Comparison of ENCODE assay signal across 20 cellular contexts in genomic region chr4:81921757-81922159, GRCh38.
A peak's percentile ranks its signal among the peaks of the same experiment; 100 is the strongest.
DNase-seq lines count a peak whose midpoint lies in the region; ATAC-seq and TF ChIP-seq lines count a peak whose summit lies in the region.
"Had no signal": no experiment of that assay in that cellular context is flagged by ENCODE, and none has a peak within 500 bp of the region (broad histone marks: within the 10 kb centered on the region; RNA-seq: fewer than 3 reads in every experiment).

No MANE protein-coding gene starts in this region.

- 8 to 27% (median 21%) methylated on average over 4 of the region's 4 CpGs for WGBS in heart left ventricle, 4 donors

- POLR2A ChIA-PET in WTC11 (lab: Charles Lee) = no interaction called here

- no peaks in the 10 kb centered on the region for H3K9me3 Mint-ChIP-seq in WTC11
- H3K9me3 Mint-ChIP-seq: nephron progenitor cell had no signal

- TF ChIP-seq CTCF in heart left ventricle (IDR thresholded peaks at IDR 0.05) (no peak), WTC11 (IDR thresholded peaks at IDR 0.05) (no peak)

- no peaks in the 10 kb centered on the region for H3K9me3 ChIP-seq in heart left ventricle
- H3K9me3 ChIP-seq: prostate gland, thoracic aorta had no signal

- no peaks in the 10 kb centered on the region for H3K36me3 ChIP-seq in heart left ventricle
- H3K36me3 ChIP-seq: prostate gland, thoracic aorta had no signal

- no peak overlapping the region for H3K4me3 ChIP-seq in heart left ventricle
- H3K4me3 ChIP-seq: prostate gland, thoracic aorta had no signal

- intact Hi-C loops in heart left ventricle (cut with DNase I) = no loop called here

- peak overlapping the region in 2 of 12 donors; percentile 49 to 64 for H3K27ac ChIP-seq in heart left ventricle
- H3K27ac ChIP-seq: C4-2B, prostate gland, thoracic aorta had no signal

- H3K4me1 Mint-ChIP-seq in WTC11 = no peaks in the 10 kb centered on the region

- peak; percentile 27 for DNase-seq in NCI-H748 (lab: John Stamatoyannopoulos, UW; ENCODE audit: unreplicated experiment)
- no peak for DNase-seq in NCI-H748 treated with DMSO at 0.1 percent for 48 hours (lab: John Stamatoyannopoulos, UW)
- peak; percentile 29 for DNase-seq in NCI-H146 (lab: John Stamatoyannopoulos, UW)
- peak in 3 of 5 donors; percentile 13 to 54 (median 25) for DNase-seq in heart left ventricle
- DNase-seq in WTC11 (ENCODE audit: low spot score) = no peak
- DNase-seq in ecto neural progenitor cell (ENCODE audit: low spot score) = no peak
- DNase-seq in NCI-H446 (lab: John Stamatoyannopoulos, UW) = no peak
- DNase-seq in T-helper 1 cell = no peak
- DNase-seq: activated CD4-positive, alpha-beta T cell treated with anti-CD3 and anti-CD28 coated beads, Interleukin-2, amount 50 U/mL, for 1 hour; activated CD8-positive, alpha-beta memory T cell treated with anti-CD3 and anti-CD28 coated beads, Interleukin-2, amount 50 U/mL, for 48 hours; activated gamma-delta T cell; DMS53; HCEC 1CT; hippocampal formation; midbrain; NCI-H1105; nephron progenitor cell had no signal

- no peak overlapping the region for H3K4me3 Mint-ChIP-seq in WTC11
- H3K4me3 Mint-ChIP-seq: nephron progenitor cell had no signal

- CTCF ChIA-PET in WTC11 (lab: Charles Lee) = interaction anchor here (1.5 kb wide), 1 partner anchor 9 kb away, joined by 8 read pairs; no protein-coding TSS in a partner anchor

- no peak overlapping the region for H3K27ac Mint-ChIP-seq in WTC11
- H3K27ac Mint-ChIP-seq: nephron progenitor cell had no signal

- peak; percentile 60 to 88 (median 82) for ATAC-seq in heart left ventricle
- ATAC-seq in WTC11 = no peak

- peaks cover 0 to 17% (median 0%) of the 10 kb centered on the region in 12 donors for H3K4me1 ChIP-seq in heart left ventricle
- H3K4me1 ChIP-seq: prostate gland had no signal

- peaks cover 0 to 4% (median 0%) of the 10 kb centered on the region in 9 donors for H3K27me3 ChIP-seq in heart left ventricle

- H3K36me3 Mint-ChIP-seq in WTC11 = no peaks in the 10 kb centered on the region

- TF ChIP-seq POLR2A in heart left ventricle (IDR thresholded peaks at IDR 0.05) = no peak

- no peaks in the 10 kb centered on the region for H3K27me3 Mint-ChIP-seq in WTC11 (ENCODE audit: low read depth)

TF ChIP-seq in WTC11, 78 proteins besides CTCF, POLR2A, EP300 and RAD21:
- TF ChIP-seq ZNF138 (CRISPR knock-in tag; conservative IDR thresholded peaks at IDR 0.05) = no peak
- no peak for TF ChIP-seq MYBL2 (CRISPR knock-in tag; IDR thresholded peaks at IDR 0.05)
- no peak for TF ChIP-seq ATF3 (CRISPR knock-in tag; conservative IDR thresholded peaks at IDR 0.05)
- TF ChIP-seq NFE2L1 (CRISPR knock-in tag; IDR thresholded peaks at IDR 0.05) = no peak
- no peak for TF ChIP-seq E2F1 (CRISPR knock-in tag; IDR thresholded peaks at IDR 0.05)

Comparison
In these comparisons a context has a peak if more than half of its experiments do, and no peak if none do; other contexts are left out.
1. DNase-seq: peak in NCI-H748 (single experiment), NCI-H146 (single experiment) and heart left ventricle (3 of 5); none in NCI-H748 treated with DMSO at 0.1 percent for 48 hours (single experiment), WTC11 (single experiment), ecto neural progenitor cell (single experiment), NCI-H446 (0 of 2) and T-helper 1 cell (0 of 5).